29 cellular contexts compared by ENCODE assay signal in the genomic region with DNA sequence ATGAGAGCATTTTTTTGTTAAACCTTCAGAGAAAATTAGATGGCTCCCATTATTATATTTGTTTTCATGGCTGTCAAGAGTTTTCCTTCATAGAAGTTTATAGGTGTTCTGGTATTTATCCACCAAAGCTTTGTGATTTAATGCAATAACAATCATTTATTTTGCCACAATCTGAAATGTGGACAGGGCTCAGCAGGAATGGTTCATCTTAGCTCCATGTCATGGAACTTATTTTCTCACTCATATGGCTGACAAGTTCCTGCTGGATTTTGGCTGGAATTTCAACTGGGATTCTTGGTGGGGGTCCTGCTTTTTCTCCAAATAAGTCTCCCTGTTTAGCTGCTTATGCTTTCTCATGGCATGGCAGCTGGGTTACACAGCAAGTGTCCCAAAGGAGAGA.
"Had no signal": no experiment of that assay in that cellular context is flagged by ENCODE, and none has a peak within 500 bp of the region (broad histone marks: within the 10 kb centered on the region; RNA-seq: fewer than 3 reads in every experiment).

No MANE protein-coding gene starts in this region.

- H3K4me1 Mint-ChIP-seq: stimulated activated effector memory CD8-positive, alpha-beta T cell treated with anti-CD3 and anti-CD28 coated beads, Interleukin-12 subunit alpha, Interleukin-12 subunit beta, amount 100 ng/mL, for 72 hours; stimulated activated memory B cell treated with anti-CD40 and anti-IgM and Interleukin-4, amounts not matched to agents 10 μg/mL and 1 μg/mL and 100 μg/mL, for 72 hours; stimulated activated naive B cell treated with anti-CD40 and anti-IgM and Interleukin-4, amounts not matched to agents 10 μg/mL and 1 μg/mL and 100 μg/mL, for 72 hours; stimulated activated naive CD8-positive, alpha-beta T cell treated with anti-CD3 and anti-CD28 coated beads, Interleukin-15, amount 100 ng/mL, for 72 hours had no signal

- H3K27me3 ChIP-seq: stomach, suprapubic skin, testis, thyroid gland, tibial artery, tibial nerve, transverse colon, upper lobe of left lung, upper lobe of right lung, uterus, vagina had no signal

- H3K27ac Mint-ChIP-seq: stimulated activated effector memory CD8-positive, alpha-beta T cell treated with anti-CD3 and anti-CD28 coated beads, Interleukin-12 subunit alpha, Interleukin-12 subunit beta, amount 100 ng/mL, for 72 hours; stimulated activated memory B cell treated with anti-CD40 and anti-IgM and Interleukin-4, amounts not matched to agents 10 μg/mL and 1 μg/mL and 100 μg/mL, for 72 hours; stimulated activated naive B cell treated with anti-CD40 and anti-IgM and Interleukin-4, amounts not matched to agents 10 μg/mL and 1 μg/mL and 100 μg/mL, for 72 hours; stimulated activated naive CD8-positive, alpha-beta T cell treated with anti-CD3 and anti-CD28 coated beads, Interleukin-15, amount 100 ng/mL, for 72 hours; stimulated activated naive CD8-positive, alpha-beta T cell treated with anti-CD3 and anti-CD28 coated beads, Interleukin-15, Interleukin-2, amounts not matched to agents 100 ng/mL and 50 ng/mL, for 24 hours; type B pancreatic cell had no signal

- FAIRE-seq: urothelium cell line had no signal

- H3K4me3 Mint-ChIP-seq: stimulated activated effector memory CD8-positive, alpha-beta T cell treated with anti-CD3 and anti-CD28 coated beads, Interleukin-12 subunit alpha, Interleukin-12 subunit beta, amount 100 ng/mL, for 72 hours; stimulated activated memory B cell treated with anti-CD40 and anti-IgM and Interleukin-4, amounts not matched to agents 10 μg/mL and 1 μg/mL and 100 μg/mL, for 72 hours; stimulated activated naive B cell treated with anti-CD40 and anti-IgM and Interleukin-4, amounts not matched to agents 10 μg/mL and 1 μg/mL and 100 μg/mL, for 72 hours; stimulated activated naive CD8-positive, alpha-beta T cell treated with anti-CD3 and anti-CD28 coated beads, Interleukin-15, amount 100 ng/mL, for 72 hours; stimulated activated naive CD8-positive, alpha-beta T cell treated with anti-CD3 and anti-CD28 coated beads, Interleukin-15, Interleukin-2, amounts not matched to agents 100 ng/mL and 50 ng/mL, for 24 hours; type B pancreatic cell had no signal

- H3K4me3 ChIP-seq: stomach, suprapubic skin, testis, thoracic aorta, thyroid gland, tibial artery, tibial nerve, transverse colon, upper lobe of left lung, upper lobe of right lung, uterus, vagina had no signal

- H3K27ac ChIP-seq: stomach, suprapubic skin, testis, thoracic aorta, thyroid gland, tibial artery, tibial nerve, transverse colon, upper lobe of left lung, upper lobe of right lung, uterus, vagina had no signal

- H3K36me3 Mint-ChIP-seq: stimulated activated effector memory CD8-positive, alpha-beta T cell treated with anti-CD3 and anti-CD28 coated beads, Interleukin-12 subunit alpha, Interleukin-12 subunit beta, amount 100 ng/mL, for 72 hours; stimulated activated memory B cell treated with anti-CD40 and anti-IgM and Interleukin-4, amounts not matched to agents 10 μg/mL and 1 μg/mL and 100 μg/mL, for 72 hours; stimulated activated naive B cell treated with anti-CD40 and anti-IgM and Interleukin-4, amounts not matched to agents 10 μg/mL and 1 μg/mL and 100 μg/mL, for 72 hours; type B pancreatic cell had no signal

- ATAC-seq: stimulated activated effector memory CD8-positive, alpha-beta T cell treated with anti-CD3 and anti-CD28 coated beads, Interleukin-12 subunit alpha, Interleukin-12 subunit beta, amount 100 ng/mL, for 72 hours; stimulated activated memory B cell treated with anti-CD40 and anti-IgM and Interleukin-4, amounts not matched to agents 10 μg/mL and 1 μg/mL and 100 μg/mL, for 72 hours; stimulated activated naive B cell treated with anti-CD40 and anti-IgM and Interleukin-4, amounts not matched to agents 10 μg/mL and 1 μg/mL and 100 μg/mL, for 72 hours; stimulated activated naive CD8-positive, alpha-beta T cell treated with anti-CD3 and anti-CD28 coated beads, Interleukin-15, amount 100 ng/mL, for 72 hours; stimulated activated naive CD8-positive, alpha-beta T cell treated with anti-CD3 and anti-CD28 coated beads, Interleukin-15, Interleukin-2, amounts not matched to agents 100 U/mL and 50 U/mL, for 24 hours; upper lobe of right lung had no signal

- H3K36me3 ChIP-seq: stomach, suprapubic skin, thoracic aorta, thyroid gland, tibial artery, tibial nerve, transverse colon, upper lobe of left lung, upper lobe of right lung, uterus, vagina had no signal

- H3K27me3 Mint-ChIP-seq: stimulated activated memory B cell treated with anti-CD40 and anti-IgM and Interleukin-4, amounts not matched to agents 10 μg/mL and 1 μg/mL and 100 μg/mL, for 72 hours; stimulated activated naive B cell treated with anti-CD40 and anti-IgM and Interleukin-4, amounts not matched to agents 10 μg/mL and 1 μg/mL and 100 μg/mL, for 72 hours; stimulated activated naive CD8-positive, alpha-beta T cell treated with anti-CD3 and anti-CD28 coated beads, Interleukin-15, amount 100 ng/mL, for 72 hours; stimulated activated naive CD8-positive, alpha-beta T cell treated with anti-CD3 and anti-CD28 coated beads, Interleukin-15, Interleukin-2, amounts not matched to agents 100 ng/mL and 50 ng/mL, for 24 hours; type B pancreatic cell had no signal

- DNase-seq: stimulated activated CD4-positive, alpha-beta T cell treated with anti-CD3 and anti-CD28 coated beads, Interleukin-2, amount 100 ng/mL, for 48 hours; stimulated activated CD4-positive, alpha-beta T cell treated with anti-CD3 and anti-CD28 coated beads, Interleukin-4, amount 100 ng/mL, for 1 hour; stimulated activated CD4-positive, alpha-beta T cell treated with anti-CD3 and anti-CD28 coated beads, Interleukin-4, amount 100 ng/mL, for 24 hours; stimulated activated CD4-positive, alpha-beta T cell treated with anti-CD3 and anti-CD28 coated beads, Interleukin-4, amount 100 ng/mL, for 4 hours; stimulated activated CD8-positive, alpha-beta memory T cell treated with anti-CD3 and anti-CD28 coated beads, Interleukin-4, amount 100 ng/mL, for 48 hours; stimulated activated naive B cell treated with anti-CD40 and anti-IgM and Interleukin-4, amounts not matched to agents 10 μg/mL and 1 μg/mL and 100 μg/mL, for 72 hours; stimulated activated naive CD4-positive, alpha-beta T cell; stimulated activated naive CD4-positive, alpha-beta T cell treated with Interleukin-2 at 50 U/mL for 16 hours; stimulated activated naive CD8-positive, alpha-beta T cell treated with anti-CD3 and anti-CD28 coated beads, Interleukin-15, amount 100 ng/mL, for 72 hours; stimulated activated naive CD8-positive, alpha-beta T cell treated with anti-CD3 and anti-CD28 coated beads, Interleukin-15, Interleukin-2, amounts not matched to agents 100 U/mL and 50 U/mL, for 24 hours; stomach; substantia nigra; testis; thyroid gland; tibial artery; transverse colon; trophoblast cell; upper lobe of left lung; upper lobe of right lung; uterus had no signal

- H3K9me3 ChIP-seq: testis, thoracic aorta, thyroid gland, uterus, vagina had no signal

- H3K4me1 ChIP-seq: stomach, suprapubic skin, testis, thyroid gland, tibial artery, tibial nerve, transverse colon, upper lobe of left lung, upper lobe of right lung, uterus, vagina had no signal

- H3K9me3 Mint-ChIP-seq: stimulated activated memory B cell treated with anti-CD40 and anti-IgM and Interleukin-4, amounts not matched to agents 10 μg/mL and 1 μg/mL and 100 μg/mL, for 72 hours; stimulated activated naive CD8-positive, alpha-beta T cell treated with anti-CD3 and anti-CD28 coated beads, Interleukin-15, Interleukin-2, amounts not matched to agents 100 ng/mL and 50 ng/mL, for 24 hours had no signal
